Comparison of ENCODE assay signal across 2 cellular contexts in genomic region chr2:170822885-170823799, GRCh38.
TF ChIP-seq lines count a peak whose summit lies in the region.

No MANE protein-coding gene starts in this region.

TF ChIP-seq in K562, 482 proteins besides CTCF, POLR2A, EP300 and RAD21 (continues in another document):
- TF ChIP-seq BCOR (IDR thresholded peaks at IDR 0.05) = no peak
- peak in 1 of 2 experiments; percentile 65; a peak in 1 of 3 replicates for TF ChIP-seq CBX3 (IDR thresholded peaks at IDR 0.05; ENCODE audit: borderline replicate concordance in 1 of 2, low read length in 2 of 2)
- TF ChIP-seq PML (IDR thresholded peaks at IDR 0.05; ENCODE audit: low read length) = peak; percentile 71
- TF ChIP-seq CBX2 (IDR thresholded peaks at IDR 0.05; ENCODE audit: insufficient read depth, low read length, poor library complexity, severe bottlenecking) = no peak
- TF ChIP-seq HLTF (IDR thresholded peaks at IDR 0.05) = no peak
- no peak for TF ChIP-seq ZNF134 (CRISPR knock-in tag; conservative IDR thresholded peaks at IDR 0.05)
- TF ChIP-seq SIN3B (IDR thresholded peaks at IDR 0.05; ENCODE audit: low read depth) = no peak
- TF ChIP-seq AFF1 (IDR thresholded peaks at IDR 0.05; ENCODE audit: low read depth in 1 of 2, partially characterized antibody in 2 of 2) = no peak
- no peak for TF ChIP-seq POLR2AphosphoS2 (IDR thresholded peaks at IDR 0.05; ENCODE audit: low read length)
- peak; percentile 62 for TF ChIP-seq DPF2 (IDR thresholded peaks at IDR 0.05)
- no peak for TF ChIP-seq GABPB2 (CRISPR knock-in tag; conservative IDR thresholded peaks at IDR 0.05)
- no peak for TF ChIP-seq ZNF311 (CRISPR knock-in tag; IDR thresholded peaks at IDR 0.05)
- TF ChIP-seq RCOR1 (IDR thresholded peaks at IDR 0.05; ENCODE audit: borderline replicate concordance in 1 of 2, low read depth in 2 of 2, low read length in 2 of 2) = peak in 1 of 2 experiments; percentile 49; a peak in 1 of 4 replicates
- peak; percentile 63; the same call in 1 of the 2 replicates for TF ChIP-seq SMARCA4 (IDR thresholded peaks at IDR 0.05)
- TF ChIP-seq PHF21A (IDR thresholded peaks at IDR 0.05; ENCODE audit: borderline replicate concordance, low read depth) = no peak
- no peak for TF ChIP-seq SRSF9 (IDR thresholded peaks at IDR 0.05; ENCODE audit: borderline replicate concordance, low read depth, low read length)
- TF ChIP-seq HNRNPH1 (optimal IDR thresholded peaks at IDR 0.05; ENCODE audit: low read depth, low read length) = no peak
- 0 out of 2 replicates have a peak, but pooled peaks have one; percentile 20 for TF ChIP-seq CHAMP1 (IDR thresholded peaks at IDR 0.05)
- no peak for TF ChIP-seq CSDE1 (IDR thresholded peaks at IDR 0.05)
- TF ChIP-seq PRMT5 (CRISPR knock-in tag; IDR thresholded peaks at IDR 0.05) = no peak
- TF ChIP-seq CREBBP (IDR thresholded peaks at IDR 0.05; ENCODE audit: low read depth, low read length) = no peak
- TF ChIP-seq TCF3 (CRISPR knock-in tag; IDR thresholded peaks at IDR 0.05) = peak; percentile 90
- no peak for TF ChIP-seq OTX1 (CRISPR knock-in tag; IDR thresholded peaks at IDR 0.05)
- TF ChIP-seq ARID1B (IDR thresholded peaks at IDR 0.05) = peak; percentile 91
- peak; percentile 91 for TF ChIP-seq TAL1 (IDR thresholded peaks at IDR 0.05)
- TF ChIP-seq ZNF175 (CRISPR knock-in tag; IDR thresholded peaks at IDR 0.05; ENCODE audit: low read depth) = no peak
- TF ChIP-seq CBX5 (IDR thresholded peaks at IDR 0.05; ENCODE audit: borderline replicate concordance, low read depth) = no peak
- peak; percentile 46 for TF ChIP-seq MITF (IDR thresholded peaks at IDR 0.05)
- TF ChIP-seq SOX6 (IDR thresholded peaks at IDR 0.05) = peak; percentile 38; the same call in 1 of the 2 replicates
- no peak for TF ChIP-seq MIER1 (IDR thresholded peaks at IDR 0.05; ENCODE audit: low read depth)
- TF ChIP-seq SMARCC2 (IDR thresholded peaks at IDR 0.05; ENCODE audit: low read depth) = no peak
- TF ChIP-seq L3MBTL2 (IDR thresholded peaks at IDR 0.05) = 0 out of 2 replicates have a peak, but pooled peaks have one; percentile 31
- no peak for TF ChIP-seq RHOXF2B (CRISPR knock-in tag; conservative IDR thresholded peaks at IDR 0.05)

TF ChIP-seq in HepG2, 621 proteins besides CTCF, POLR2A, EP300 and RAD21:
- TF ChIP-seq ZNF724P (CRISPR knock-in tag; IDR thresholded peaks at IDR 0.05; ENCODE audit: borderline replicate concordance) (no peak), ZNF329 (CRISPR knock-in tag; IDR thresholded peaks at IDR 0.05; ENCODE audit: low read depth) (no peak), RXRB (CRISPR knock-in tag; IDR thresholded peaks at IDR 0.05; ENCODE audit: borderline replicate concordance) (no peak), ZNF558 (CRISPR knock-in tag; IDR thresholded peaks at IDR 0.05; ENCODE audit: borderline replicate concordance) (no peak), ZMYM2 (CRISPR knock-in tag; IDR thresholded peaks at IDR 0.05) (no peak), STAG1 (CRISPR knock-in tag; IDR thresholded peaks at IDR 0.05) (no peak), SOX6 (IDR thresholded peaks at IDR 0.05) (no peak), SOX6 (CRISPR knock-in tag; IDR thresholded peaks at IDR 0.05) (no peak), ZNF142 (CRISPR knock-in tag; IDR thresholded peaks at IDR 0.05) (no peak), POLR2AphosphoS2 (IDR thresholded peaks at IDR 0.05; ENCODE audit: low read depth, low read length) (no peak), PBX3 (CRISPR knock-in tag; IDR thresholded peaks at IDR 0.05; ENCODE audit: borderline replicate concordance) (no peak), KDM4B (CRISPR knock-in tag; IDR thresholded peaks at IDR 0.05) (no peak), CREB1 (IDR thresholded peaks at IDR 0.05) (no peak), CREB1 (CRISPR knock-in tag; IDR thresholded peaks at IDR 0.05) (no peak), ZNF318 (CRISPR knock-in tag; IDR thresholded peaks at IDR 0.05) (no peak), SNRNP70 (IDR thresholded peaks at IDR 0.05; ENCODE audit: low read depth, low read length) (no peak), THAP7 (CRISPR knock-in tag; IDR thresholded peaks at IDR 0.05) (no peak), MED13 (CRISPR knock-in tag; IDR thresholded peaks at IDR 0.05) (no peak), ZMYM3 (CRISPR knock-in tag; IDR thresholded peaks at IDR 0.05) (no peak), ZNF598 (CRISPR knock-in tag; IDR thresholded peaks at IDR 0.05; ENCODE audit: borderline replicate concordance) (no peak), SIN3A (IDR thresholded peaks at IDR 0.05; ENCODE audit: borderline replicate concordance, low read depth, low read length) (no peak)
